Comparison of ENCODE assay signal across 9 cellular contexts in the genomic region with DNA sequence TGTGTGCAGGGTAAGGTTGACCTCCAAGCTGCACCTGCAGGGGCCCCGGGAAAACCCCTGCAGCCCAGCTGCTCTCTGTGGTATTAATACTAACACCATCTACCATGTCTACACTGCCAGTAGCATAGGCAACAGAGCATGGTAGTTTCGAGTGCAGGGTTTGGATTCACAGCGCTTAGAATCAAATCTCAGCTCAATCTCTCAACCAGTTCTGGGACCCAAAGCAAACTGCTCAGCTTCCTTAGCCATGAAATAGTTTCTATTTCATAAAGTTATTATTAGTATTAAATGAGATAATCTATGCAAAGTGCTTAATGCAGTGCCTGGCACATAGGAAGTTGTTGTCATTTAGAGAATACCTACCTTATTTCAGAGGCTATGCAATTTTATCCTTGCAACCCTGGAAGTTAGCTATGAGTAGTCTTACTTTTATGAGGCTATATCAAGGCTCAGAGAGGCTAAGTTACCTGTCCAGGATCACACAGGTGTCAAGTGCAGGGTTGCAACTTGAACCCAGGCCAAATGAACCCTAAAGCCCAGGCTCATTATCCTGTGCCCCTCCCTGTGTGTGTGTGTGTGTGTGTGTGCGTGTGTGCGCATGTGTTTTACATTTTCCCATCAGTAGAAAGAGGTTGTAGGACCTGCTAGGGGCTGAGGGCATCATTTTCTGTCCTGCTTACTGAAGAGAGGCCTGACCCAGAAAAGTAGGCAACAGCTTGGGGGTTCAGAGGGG. TPM values are rescaled to one million over a fixed set of nuclear protein-coding genes. Genes with fewer than 3 reads are reported as not detected.
DNase-seq lines count a peak whose midpoint lies in the region; ATAC-seq and TF ChIP-seq lines count a peak whose summit lies in the region.
"Had no signal": no experiment of that assay in that cellular context is flagged by ENCODE, and none has a peak within 500 bp of the region (broad histone marks: within the 10 kb centered on the region; RNA-seq: fewer than 3 reads in every experiment).

No MANE protein-coding gene starts in this region.

- no peaks in the 10 kb centered on the region for H3K79me1 ChIP-seq in H9 (ENCODE audit: insufficient read depth, low read depth, low read length, poor library complexity, severe bottlenecking)

- peak overlapping the region; percentile 94 for H3K27ac Mint-ChIP-seq in memory B cell
- H3K27ac Mint-ChIP-seq in immature natural killer cell, result no peak overlapping the region
- H3K27ac Mint-ChIP-seq in H9, result no peak overlapping the region; a peak in 1 of 7 replicates
- H3K27ac Mint-ChIP-seq: activated naive CD4-positive, alpha-beta T cell treated with anti-CD3 and anti-CD28 coated beads, Interleukin-2, amount 50 U/mL, for 24 hours had no signal

- no peak overlapping the region for H2BK20ac ChIP-seq in H9 (ENCODE audit: low read depth, low read length, poor library complexity, severe bottlenecking)

- H2AK5ac ChIP-seq in H9 (ENCODE audit: insufficient read length, low read length), result no peak overlapping the region

- H2AFZ ChIP-seq in H9 (ENCODE audit: low read length), result no peak overlapping the region

- no peak overlapping the region for H2BK5ac ChIP-seq in H9 (ENCODE audit: insufficient read length, low read length)

- WGBS in H9 (ENCODE audit: extremely low coverage, insufficient read length, low lambda C conversion rate), result no CpG with 5 or more reads among the region's 5 CpGs

- no peaks in the 10 kb centered on the region for H3K27me3 ChIP-seq in H9 (ENCODE audit: insufficient read depth, low read length)

- H3K9me3 Mint-ChIP-seq in memory B cell, result no peaks in the 10 kb centered on the region
- no peaks in the 10 kb centered on the region for H3K9me3 Mint-ChIP-seq in immature natural killer cell
- no peaks in the 10 kb centered on the region; a peak in 1 of 5 replicates for H3K9me3 Mint-ChIP-seq in H9
- H3K9me3 Mint-ChIP-seq: activated naive CD4-positive, alpha-beta T cell treated with anti-CD3 and anti-CD28 coated beads, Interleukin-2, amount 50 U/mL, for 24 hours had no signal

- no peak overlapping the region for H3K56ac ChIP-seq in H9 (ENCODE audit: insufficient read length, low read depth, low read length)

- H3K36me3 Mint-ChIP-seq in memory B cell (no peaks in the 10 kb centered on the region), immature natural killer cell (no peaks in the 10 kb centered on the region), H9 (ENCODE audit: insufficient read depth in 1 of 3, low read depth in 3 of 3) (0 out of 7 replicates have a peak, but pooled peaks cover 0 to 4% (median 0%) of the 10 kb centered on the region in 3 experiments)
- H3K36me3 Mint-ChIP-seq: activated naive CD4-positive, alpha-beta T cell treated with anti-CD3 and anti-CD28 coated beads, Interleukin-2, amount 50 U/mL, for 24 hours had no signal

- H4K5ac ChIP-seq in H9 (ENCODE audit: insufficient read length, low read depth, low read length), result no peak overlapping the region

- H4K20me1 ChIP-seq in H9 (ENCODE audit: control insufficient read depth, insufficient read depth, insufficient read length), result no peaks in the 10 kb centered on the region

- H3K4me3 Mint-ChIP-seq in memory B cell (peak overlapping the region; percentile 82), immature natural killer cell (no peak overlapping the region), H9 (no peak overlapping the region)
- H3K4me3 Mint-ChIP-seq: activated naive CD4-positive, alpha-beta T cell treated with anti-CD3 and anti-CD28 coated beads, Interleukin-2, amount 50 U/mL, for 24 hours had no signal

- H3K9ac ChIP-seq in H9 (ENCODE audit: extremely low read depth, insufficient read length, low read length), result no peak overlapping the region

- peaks cover 40% of the 10 kb centered on the region for H3K4me1 Mint-ChIP-seq in memory B cell
- no peaks in the 10 kb centered on the region for H3K4me1 Mint-ChIP-seq in immature natural killer cell
- peaks cover 10 to 25% of the 10 kb centered on the region in 2 experiments for H3K4me1 Mint-ChIP-seq in H9
- H3K4me1 Mint-ChIP-seq: activated naive CD4-positive, alpha-beta T cell treated with anti-CD3 and anti-CD28 coated beads, Interleukin-2, amount 50 U/mL, for 24 hours had no signal

- no peak overlapping the region for H3T11ph ChIP-seq in H9 (ENCODE audit: low read length)

- H4K91ac ChIP-seq in H9 (ENCODE audit: insufficient read length, low read depth, low read length), result no peak overlapping the region

- H3K4me2 ChIP-seq in H9 (ENCODE audit: insufficient read depth, insufficient read length, low read length), result no peak overlapping the region

- H3K27ac ChIP-seq in H9 (ENCODE audit: insufficient read length, low read depth, low read length), result no peak overlapping the region

- no peaks in the 10 kb centered on the region for H3K4me1 ChIP-seq in H9 (ENCODE audit: insufficient read depth, low read length)

- H3K14ac ChIP-seq in H9 (ENCODE audit: insufficient read depth, low read length), result no peak overlapping the region

- no peak overlapping the region for H3K23ac ChIP-seq in H9 (ENCODE audit: insufficient read length, low read depth, low read length)

- no peaks in the 10 kb centered on the region for H3K9me3 ChIP-seq in H9 (ENCODE audit: control insufficient read depth, low read depth, low read length)

- no peak overlapping the region for H2BK12ac ChIP-seq in H9 (ENCODE audit: insufficient read length, low read depth, low read length)

- H4K8ac ChIP-seq in H9 (replicated peaks; ENCODE audit: insufficient read length, low read depth, low read length), result no peak overlapping the region

- no peak overlapping the region for H2BK120ac ChIP-seq in H9 (ENCODE audit: low read depth, low read length, poor library complexity, severe bottlenecking)

- ATAC-seq in GM18517 (IDR thresholded peaks at IDR 0.05; ENCODE audit: unreplicated experiment) (peak; percentile 89), GM21447 (IDR thresholded peaks at IDR 0.05; ENCODE audit: unreplicated experiment) (peak; percentile 82), HG03175 (IDR thresholded peaks at IDR 0.05; ENCODE audit: unreplicated experiment) (peak; percentile 81), memory B cell (ENCODE audit: low read depth) (peak; percentile 90)

- H3K27me3 Mint-ChIP-seq in memory B cell, result peaks cover 2% of the 10 kb centered on the region
- peaks cover 1 to 12% (median 3%) of the 10 kb centered on the region in 3 donors for H3K27me3 Mint-ChIP-seq in immature natural killer cell (ENCODE audit: low read depth in 3 of 3)
- H3K27me3 Mint-ChIP-seq in H9 (ENCODE audit: low read depth), result peaks cover 11% of the 10 kb centered on the region

- H3K23me2 ChIP-seq in H9 (ENCODE audit: insufficient read length, low read depth, low read length, poor library complexity, severe bottlenecking), result no peaks in the 10 kb centered on the region

- DNase-seq in memory B cell (ENCODE audit: low spot score in 2 of 2) (peak in 1 of 2 donors; percentile 72), NCI-H82 treated with DMSO at 0.1 percent for 48 hours (lab: John Stamatoyannopoulos, UW; ENCODE audit: unreplicated experiment) (no peak), immature natural killer cell (no peak), H9 (no peak)
- DNase-seq in activated CD4-positive, alpha-beta T cell treated with anti-CD3 and anti-CD28 coated beads, Interleukin-2, amount 50 U/mL, for 48 hours, result no peak

- H3K4ac ChIP-seq in H9 (ENCODE audit: low read depth, low read length), result no peak overlapping the region

- H3K18ac ChIP-seq in H9 (ENCODE audit: insufficient read length, low read depth, low read length), result no peak overlapping the region

- no peaks in the 10 kb centered on the region for H3K79me2 ChIP-seq in H9 (ENCODE audit: insufficient read depth, low read length)

- no peak for TF ChIP-seq CTCF in H9 (conservative IDR thresholded peaks at IDR 0.05)

- no peak overlapping the region for H2BK15ac ChIP-seq in H9 (ENCODE audit: low read depth, low read length)

RNA-seq across cellular contexts. Expression of a gene that starts 27.6 kb away (rescaled TPM):
- 10 to 100 TPM; 53.6 to 83.9 (median 65.6) TPM for polyA plus RNA-seq in immature natural killer cell
- 65.1 and 67.3 TPM in 2 replicates for total RNA-seq in H9 (2021)

RNA-seq across cellular contexts. Expression of a gene that starts 54.8 kb away (rescaled TPM):
- 1 to 10 TPM in 2 of 3 donors, under 1 TPM in 1; 0.30 to 2.4 (median 2.1) TPM for polyA plus RNA-seq in immature natural killer cell
- total RNA-seq in H9 (2021), result 46.1 and 47.9 TPM in 2 replicates
